2 cellular contexts compared by ENCODE assay signal in the genomic region with DNA sequence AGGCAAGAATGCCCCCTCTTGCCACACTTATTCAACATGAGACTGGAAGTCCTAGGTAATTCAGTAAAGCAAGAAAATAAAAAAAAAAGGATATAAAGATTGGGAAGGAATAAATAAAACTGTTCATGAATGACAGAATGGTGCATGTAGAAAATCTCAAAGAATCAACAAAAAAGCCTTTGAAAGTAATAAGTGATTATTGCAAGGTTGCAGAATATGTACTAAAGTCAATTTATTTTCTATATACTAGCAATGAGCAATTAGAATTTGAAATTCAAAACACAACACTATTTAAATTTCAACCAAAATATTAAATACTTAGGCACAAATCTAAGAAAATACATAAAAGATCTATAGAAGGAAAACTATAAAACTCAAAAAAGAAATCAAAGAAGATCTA.
A peak's percentile ranks its signal among the peaks of the same experiment; 100 is the strongest.
TF ChIP-seq lines count a peak whose summit lies in the region.

No MANE protein-coding gene starts in this region.

TF ChIP-seq in IMR-90, 13 proteins besides CTCF, POLR2A, EP300 and RAD21:
- TF ChIP-seq MAFK (IDR thresholded peaks at IDR 0.05; ENCODE audit: low read depth, low read length): peak; percentile 46
- TF ChIP-seq, protein P1, sequence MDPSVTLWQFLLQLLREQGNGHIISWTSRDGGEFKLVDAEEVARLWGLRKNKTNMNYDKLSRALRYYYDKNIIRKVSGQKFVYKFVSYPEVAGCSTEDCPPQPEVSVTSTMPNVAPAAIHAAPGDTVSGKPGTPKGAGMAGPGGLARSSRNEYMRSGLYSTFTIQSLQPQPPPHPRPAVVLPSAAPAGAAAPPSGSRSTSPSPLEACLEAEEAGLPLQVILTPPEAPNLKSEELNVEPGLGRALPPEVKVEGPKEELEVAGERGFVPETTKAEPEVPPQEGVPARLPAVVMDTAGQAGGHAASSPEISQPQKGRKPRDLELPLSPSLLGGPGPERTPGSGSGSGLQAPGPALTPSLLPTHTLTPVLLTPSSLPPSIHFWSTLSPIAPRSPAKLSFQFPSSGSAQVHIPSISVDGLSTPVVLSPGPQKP (IDR thresholded peaks at IDR 0.05; ENCODE audit: borderline replicate concordance, low read depth, low read length): no peak

TF ChIP-seq in K562, 482 proteins besides CTCF, POLR2A, EP300 and RAD21:
- TF ChIP-seq HMG20A (CRISPR knock-in tag; conservative IDR thresholded peaks at IDR 0.05) (no peak), MAFF (IDR thresholded peaks at IDR 0.05; ENCODE audit: low read length) (peak; percentile 29; the same call in 1 of the 2 replicates), MAFG (tag; conservative IDR thresholded peaks at IDR 0.05) (peak; percentile 53), ZNF316 (IDR thresholded peaks at IDR 0.05) (peak; percentile 78), ZBTB1 (CRISPR knock-in tag; IDR thresholded peaks at IDR 0.05; ENCODE audit: borderline replicate concordance, low read depth) (no peak), C11orf30 (IDR thresholded peaks at IDR 0.05; ENCODE audit: low read depth) (peak; percentile 66; the same call in 1 of the 2 replicates)
- TF ChIP-seq, protein P2, sequence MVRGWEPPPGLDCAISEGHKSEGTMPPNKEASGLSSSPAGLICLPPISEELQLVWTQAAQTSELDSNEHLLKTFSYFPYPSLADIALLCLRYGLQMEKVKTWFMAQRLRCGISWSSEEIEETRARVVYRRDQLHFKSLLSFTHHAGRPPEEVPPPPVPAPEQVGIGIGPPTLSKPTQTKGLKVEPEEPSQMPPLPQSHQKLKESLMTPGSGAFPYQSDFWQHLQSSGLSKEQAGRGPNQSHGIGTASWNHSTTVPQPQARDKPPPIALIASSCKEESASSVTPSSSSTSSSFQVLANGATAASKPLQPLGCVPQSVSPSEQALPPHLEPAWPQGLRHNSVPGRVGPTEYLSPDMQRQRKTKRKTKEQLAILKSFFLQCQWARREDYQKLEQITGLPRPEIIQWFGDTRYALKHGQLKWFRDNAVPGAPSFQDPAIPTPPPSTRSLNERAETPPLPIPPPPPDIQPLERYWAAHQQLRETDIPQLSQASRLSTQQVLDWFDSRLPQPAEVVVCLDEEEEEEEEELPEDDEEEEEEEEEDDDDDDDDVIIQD (CRISPR knock-in tag; IDR thresholded peaks at IDR 0.05): no peak
TF ChIP-seq in K562: peak in this region for 4.
